ENCODE assay signal across 10 cellular contexts in genomic region chr11:83249972-83250593, GRCh38. TPM values are rescaled to one million over a fixed set of nuclear protein-coding genes. Genes with fewer than 3 reads are reported as not detected.
DNase-seq lines count a peak whose midpoint lies in the region; ATAC-seq and TF ChIP-seq lines count a peak whose summit lies in the region.
"Had no signal": no experiment of that assay in that cellular context is flagged by ENCODE, and none has a peak within 500 bp of the region (broad histone marks: within the 10 kb centered on the region; RNA-seq: fewer than 3 reads in every experiment).

No MANE protein-coding gene starts in this region.

- H3K9me3 ChIP-seq in Peyer's patch, result no peaks in the 10 kb centered on the region

- no peak overlapping the region for H3K4me3 Mint-ChIP-seq in endothelial cell (ENCODE audit: unreplicated experiment)
- H3K4me3 Mint-ChIP-seq: activated naive CD8-positive, alpha-beta T cell; CD8-positive, alpha-beta memory T cell had no signal

- ATAC-seq in GM19023 (IDR thresholded peaks at IDR 0.05; ENCODE audit: unreplicated experiment) (peak; percentile 74), HG03280 (IDR thresholded peaks at IDR 0.05; ENCODE audit: unreplicated experiment) (peak; percentile 76), GM18505 (IDR thresholded peaks at IDR 0.05; ENCODE audit: unreplicated experiment) (no peak)

- H3K4me1 ChIP-seq in Peyer's patch, result no peaks in the 10 kb centered on the region

- TF ChIP-seq POLR2A in Peyer's patch (IDR thresholded peaks at IDR 0.05) (no peak), GM18505 (IDR thresholded peaks at IDR 0.05; ENCODE audit: borderline replicate concordance, extremely low read depth, insufficient read depth, insufficient read length) (no peak)

- DNase-seq in NCI-H1436 (lab: John Stamatoyannopoulos, UW), result peak; percentile 17
- DNase-seq in NCI-H1436 treated with DMSO at 0.1 percent for 48 hours (lab: John Stamatoyannopoulos, UW), result no peak
- DNase-seq in Peyer's patch, result no peak
- no peak for DNase-seq in endothelial cell (ENCODE audit: low spot score)
- peak; percentile 39 for DNase-seq in myocyte (ENCODE audit: low read depth)

- no peaks in the 10 kb centered on the region for H3K36me3 Mint-ChIP-seq in endothelial cell (ENCODE audit: low read depth, unreplicated experiment)

- no peaks in the 10 kb centered on the region for H3K36me3 ChIP-seq in Peyer's patch

- no peaks in the 10 kb centered on the region for H3K27me3 Mint-ChIP-seq in endothelial cell (ENCODE audit: unreplicated experiment)
- H3K27me3 Mint-ChIP-seq: activated naive CD8-positive, alpha-beta T cell; CD8-positive, alpha-beta memory T cell had no signal

- TF ChIP-seq CTCF in Peyer's patch (IDR thresholded peaks at IDR 0.05) (peak in 5 of 6 experiments; percentile 50 to 75 (median 66)), endothelial cell (IDR thresholded peaks at IDR 0.05; ENCODE audit: unreplicated experiment) (peak; percentile 74)

- peaks cover 3% of the 10 kb centered on the region for H3K4me1 Mint-ChIP-seq in endothelial cell (ENCODE audit: unreplicated experiment)

- H3K27me3 ChIP-seq in Peyer's patch, result no peaks in the 10 kb centered on the region

- no peak overlapping the region for H3K4me3 ChIP-seq in Peyer's patch

- no peak overlapping the region for H3K27ac Mint-ChIP-seq in endothelial cell (ENCODE audit: unreplicated experiment)
- H3K27ac Mint-ChIP-seq: activated naive CD8-positive, alpha-beta T cell; CD8-positive, alpha-beta memory T cell had no signal

- no peaks in the 10 kb centered on the region for H3K9me3 Mint-ChIP-seq in endothelial cell (ENCODE audit: unreplicated experiment)
- H3K9me3 Mint-ChIP-seq: CD8-positive, alpha-beta memory T cell had no signal

- H3K27ac ChIP-seq in Peyer's patch, result no peak overlapping the region

RNA-seq across cellular contexts. Expression of gene CCDC90B, which starts 36.1 kb away (rescaled TPM):
- total RNA-seq in Peyer's patch (10 to 100 TPM; 31.8 to 54.5 (median 34.0) TPM), endothelial cell (ENCODE audit: unreplicated experiment) (81.7 TPM), myocyte (88.8 and 108 TPM in 2 replicates)
- polyA plus RNA-seq in myocyte (2012), result 67.7 TPM

RNA-seq across cellular contexts. Expression of gene ANKRD42, which starts 56.6 kb away (rescaled TPM):
- total RNA-seq in Peyer's patch (10 to 100 TPM in 2 of 4 donors, 1 to 10 TPM in 2; 3.6 to 27.2 (median 9.8) TPM), endothelial cell (ENCODE audit: unreplicated experiment) (11.4 TPM), myocyte (4.7 and 4.8 TPM in 2 replicates)
- 10.3 TPM for polyA plus RNA-seq in myocyte (2012)

Comparison
In these comparisons a context has a peak if more than half of its experiments do, and no peak if none do; other contexts are left out.
1. DNase-seq: peak in NCI-H1436 (single experiment) and myocyte (single experiment); none in NCI-H1436 treated with DMSO at 0.1 percent for 48 hours (single experiment), Peyer's patch (0 of 3) and endothelial cell (single experiment).